Comparison of ENCODE assay signal across 28 cellular contexts in genomic region chr20:58609026-58609425, GRCh38.
"Had no signal": no experiment of that assay in that cellular context is flagged by ENCODE, and none has a peak within 500 bp of the region (broad histone marks: within the 10 kb centered on the region; RNA-seq: fewer than 3 reads in every experiment).

No MANE protein-coding gene starts in this region.

- H3K27me3 ChIP-seq: adrenal gland, ascending aorta, cardiac muscle cell had no signal

- H3K9me3 ChIP-seq: adrenal gland, ascending aorta had no signal

- H3K27ac ChIP-seq: adrenal gland, ascending aorta, cardiac muscle cell, VCaP had no signal

- DNase-seq: activated B cell treated with CpG ODN at 0.5 μM for 24 hours; activated CD4-positive, alpha-beta memory T cell treated with anti-CD3 and anti-CD28 coated beads for 36 hours; activated CD4-positive, alpha-beta T cell treated with anti-CD3 and anti-CD28 coated beads for 4 hours; activated CD4-positive, alpha-beta T cell treated with anti-CD3 and anti-CD28 coated beads, Interleukin-2, amount 10 ng/mL, durations not matched to agents 24 days and 14 days; activated CD4-positive, alpha-beta T cell treated with anti-CD3 and anti-CD28 coated beads, Interleukin-2, amount 50 U/mL, for 1 hour; activated CD4-positive, alpha-beta T cell treated with anti-CD3 and anti-CD28 coated beads, Interleukin-2, amount 50 U/mL, for 4 hours; activated CD4-positive, CD25-positive, alpha-beta regulatory T cell treated with anti-CD3 and anti-CD28 coated beads, Interleukin-2, amount 50 U/mL, for 72 hours; activated CD8-positive, alpha-beta memory T cell treated with anti-CD3 and anti-CD28 coated beads, Interleukin-2, amount 50 U/mL, for 4 hours; activated CD8-positive, alpha-beta T cell treated with anti-CD3 and anti-CD28 coated beads for 36 hours; activated effector memory CD4-positive, alpha-beta T cell treated with anti-CD3 and anti-CD28 coated beads, Interleukin-2, amount 50 U/mL, for 16 hours; activated gamma-delta T cell treated with Interleukin-2 at 50 U/mL for 16 hours; activated naive CD4-positive, alpha-beta T cell; activated naive CD4-positive, alpha-beta T cell treated with anti-CD3 and anti-CD28 coated beads for 36 hours; activated naive CD4-positive, alpha-beta T cell treated with anti-CD3 and anti-CD28 coated beads, Interleukin-2, amount 50 U/mL, for 16 hours; activated naive CD8-positive, alpha-beta T cell treated with anti-CD3 and anti-CD28 coated beads for 36 hours; activated T-cell treated with anti-CD3 and anti-CD28 coated beads for 4 hours; activated T-cell treated with anti-CD3 and anti-CD28 coated beads, Interleukin-2, amount 50 U/mL, for 1 hour; activated T-cell treated with anti-CD3 and anti-CD28 coated beads, Interleukin-2, amount 50 U/mL, for 4 hours; activated T-cell treated with anti-CD3 and anti-CD28 coated beads, Interleukin-2, amount 50 U/mL, for 72 hours; adrenal gland; amniotic stem cell; caudate nucleus; cerebellar nuclear complex; T-cell; T-helper 17 cell had no signal

- H3K4me3 ChIP-seq: adrenal gland, ascending aorta, cardiac muscle cell had no signal

- H3K36me3 ChIP-seq: adrenal gland, ascending aorta, cardiac muscle cell had no signal
